2 cellular contexts compared by ENCODE assay signal in the genomic region with DNA sequence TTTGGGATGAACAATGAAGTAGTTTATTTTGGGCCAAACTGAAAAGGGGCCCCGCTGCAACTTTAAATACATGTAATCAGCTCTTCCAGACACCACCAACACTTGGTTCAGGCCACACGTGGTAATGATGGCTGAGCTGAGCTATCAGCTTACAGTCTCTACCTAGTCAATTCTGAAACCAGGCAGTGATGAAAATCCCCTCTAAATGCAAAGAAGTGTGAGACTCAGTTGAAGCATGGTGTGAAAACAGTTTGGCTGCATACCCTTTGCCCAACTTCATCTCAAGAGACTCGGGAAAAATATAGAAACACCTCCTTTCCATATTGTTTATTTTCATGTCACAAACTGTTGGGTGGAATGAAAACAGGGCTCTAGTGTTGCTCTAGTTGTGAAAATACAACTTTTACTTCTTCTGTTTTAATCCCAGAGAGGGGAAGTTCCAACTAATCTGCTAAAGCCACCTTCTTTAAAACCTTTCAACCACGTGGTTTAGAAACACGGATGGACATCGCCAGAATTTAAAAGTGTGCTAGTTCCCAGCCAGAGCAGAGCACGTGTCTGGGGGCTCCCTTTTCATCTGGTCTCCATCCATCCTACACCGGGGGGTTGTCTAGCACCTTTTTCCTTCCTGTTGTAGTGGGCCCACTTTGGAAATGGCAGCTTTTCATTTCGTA.
TF ChIP-seq lines count a peak whose summit lies in the region.

No MANE protein-coding gene starts in this region.

TF ChIP-seq in GM23338, 12 proteins besides CTCF, POLR2A, EP300 and RAD21 (continues in another document):
- TF ChIP-seq, protein P1, sequence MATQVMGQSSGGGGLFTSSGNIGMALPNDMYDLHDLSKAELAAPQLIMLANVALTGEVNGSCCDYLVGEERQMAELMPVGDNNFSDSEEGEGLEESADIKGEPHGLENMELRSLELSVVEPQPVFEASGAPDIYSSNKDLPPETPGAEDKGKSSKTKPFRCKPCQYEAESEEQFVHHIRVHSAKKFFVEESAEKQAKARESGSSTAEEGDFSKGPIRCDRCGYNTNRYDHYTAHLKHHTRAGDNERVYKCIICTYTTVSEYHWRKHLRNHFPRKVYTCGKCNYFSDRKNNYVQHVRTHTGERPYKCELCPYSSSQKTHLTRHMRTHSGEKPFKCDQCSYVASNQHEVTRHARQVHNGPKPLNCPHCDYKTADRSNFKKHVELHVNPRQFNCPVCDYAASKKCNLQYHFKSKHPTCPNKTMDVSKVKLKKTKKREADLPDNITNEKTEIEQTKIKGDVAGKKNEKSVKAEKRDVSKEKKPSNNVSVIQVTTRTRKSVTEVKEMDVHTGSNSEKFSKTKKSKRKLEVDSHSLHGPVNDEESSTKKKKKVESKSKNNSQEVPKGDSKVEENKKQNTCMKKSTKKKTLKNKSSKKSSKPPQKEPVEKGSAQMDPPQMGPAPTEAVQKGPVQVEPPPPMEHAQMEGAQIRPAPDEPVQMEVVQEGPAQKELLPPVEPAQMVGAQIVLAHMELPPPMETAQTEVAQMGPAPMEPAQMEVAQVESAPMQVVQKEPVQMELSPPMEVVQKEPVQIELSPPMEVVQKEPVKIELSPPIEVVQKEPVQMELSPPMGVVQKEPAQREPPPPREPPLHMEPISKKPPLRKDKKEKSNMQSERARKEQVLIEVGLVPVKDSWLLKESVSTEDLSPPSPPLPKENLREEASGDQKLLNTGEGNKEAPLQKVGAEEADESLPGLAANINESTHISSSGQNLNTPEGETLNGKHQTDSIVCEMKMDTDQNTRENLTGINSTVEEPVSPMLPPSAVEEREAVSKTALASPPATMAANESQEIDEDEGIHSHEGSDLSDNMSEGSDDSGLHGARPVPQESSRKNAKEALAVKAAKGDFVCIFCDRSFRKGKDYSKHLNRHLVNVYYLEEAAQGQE (IDR thresholded peaks at IDR 0.05; ENCODE audit: unreplicated experiment), result no peak
- TF ChIP-seq JUNB (IDR thresholded peaks at IDR 0.05; ENCODE audit: unreplicated experiment) (no peak), EZH2phosphoT487 (IDR thresholded peaks at IDR 0.05; ENCODE audit: unreplicated experiment) (no peak), STAT1 (IDR thresholded peaks at IDR 0.05; ENCODE audit: unreplicated experiment) (no peak), EZH2 (IDR thresholded peaks at IDR 0.05; ENCODE audit: low read depth, unreplicated experiment) (no peak), NANOG (IDR thresholded peaks at IDR 0.05; ENCODE audit: borderline replicate concordance) (no peak), ZNF462 (CRISPR knock-in tag; IDR thresholded peaks at IDR 0.05) (no peak), POLR2AphosphoS5 (IDR thresholded peaks at IDR 0.05; ENCODE audit: low read depth) (no peak)

TF ChIP-seq in GM12878, 131 proteins besides CTCF, POLR2A, EP300 and RAD21 (continues in another document):
- TF ChIP-seq ZNF687 (IDR thresholded peaks at IDR 0.05), result peak; percentile 80
- TF ChIP-seq CHD1 (IDR thresholded peaks at IDR 0.05; ENCODE audit: low read depth, low read length), result no peak
- no peak for TF ChIP-seq NFXL1 (IDR thresholded peaks at IDR 0.05; ENCODE audit: borderline replicate concordance)
- TF ChIP-seq RELB (IDR thresholded peaks at IDR 0.05; ENCODE audit: low read depth), result peak; percentile 85; the same call in 1 of the 2 replicates
- peak; percentile 41 to 43; a peak in 2 of 4 replicates for TF ChIP-seq IKZF2 (IDR thresholded peaks at IDR 0.05)
- TF ChIP-seq MTA2 (IDR thresholded peaks at IDR 0.05; ENCODE audit: low read depth), result peak; percentile 54
- no peak for TF ChIP-seq ASH2L (IDR thresholded peaks at IDR 0.05; ENCODE audit: borderline replicate concordance, low read depth)
- no peak for TF ChIP-seq ZSCAN29 (IDR thresholded peaks at IDR 0.05)
- TF ChIP-seq, protein P2, sequence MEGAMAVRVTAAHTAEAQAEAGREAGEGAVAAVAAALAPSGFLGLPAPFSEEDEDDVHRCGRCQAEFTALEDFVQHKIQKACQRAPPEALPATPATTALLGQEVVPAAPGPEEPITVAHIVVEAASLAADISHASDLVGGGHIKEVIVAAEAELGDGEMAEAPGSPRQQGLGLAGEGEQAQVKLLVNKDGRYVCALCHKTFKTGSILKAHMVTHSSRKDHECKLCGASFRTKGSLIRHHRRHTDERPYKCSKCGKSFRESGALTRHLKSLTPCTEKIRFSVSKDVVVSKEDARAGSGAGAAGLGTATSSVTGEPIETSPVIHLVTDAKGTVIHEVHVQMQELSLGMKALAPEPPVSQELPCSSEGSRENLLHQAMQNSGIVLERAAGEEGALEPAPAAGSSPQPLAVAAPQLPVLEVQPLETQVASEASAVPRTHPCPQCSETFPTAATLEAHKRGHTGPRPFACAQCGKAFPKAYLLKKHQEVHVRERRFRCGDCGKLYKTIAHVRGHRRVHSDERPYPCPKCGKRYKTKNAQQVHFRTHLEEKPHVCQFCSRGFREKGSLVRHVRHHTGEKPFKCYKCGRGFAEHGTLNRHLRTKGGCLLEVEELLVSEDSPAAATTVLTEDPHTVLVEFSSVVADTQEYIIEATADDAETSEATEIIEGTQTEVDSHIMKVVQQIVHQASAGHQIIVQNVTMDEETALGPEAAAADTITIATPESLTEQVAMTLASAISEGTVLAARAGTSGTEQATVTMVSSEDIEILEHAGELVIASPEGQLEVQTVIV (IDR thresholded peaks at IDR 0.05; ENCODE audit: borderline replicate concordance, partially characterized antibody), result no peak
- TF ChIP-seq ATF3 (IDR thresholded peaks at IDR 0.05; ENCODE audit: borderline replicate concordance, extremely low read depth, low read depth, low read length), result no peak
- no peak for TF ChIP-seq HCFC1 (IDR thresholded peaks at IDR 0.05; ENCODE audit: low read length)
- TF ChIP-seq KAT2A (conservative IDR thresholded peaks at IDR 0.05; ENCODE audit: control insufficient read depth, low read depth, low read length), result no peak
- TF ChIP-seq GATAD2B (conservative IDR thresholded peaks at IDR 0.05; ENCODE audit: low read depth), result no peak
- TF ChIP-seq MEF2B (IDR thresholded peaks at IDR 0.05; ENCODE audit: partially characterized antibody, poor library complexity, severe bottlenecking), result no peak
- TF ChIP-seq SIN3A (IDR thresholded peaks at IDR 0.05; ENCODE audit: low read depth, low read length), result no peak
- no peak for TF ChIP-seq CBFB (IDR thresholded peaks at IDR 0.05; ENCODE audit: low read depth)
- no peak for TF ChIP-seq MXI1 (IDR thresholded peaks at IDR 0.05; ENCODE audit: low read depth, low read length)
- TF ChIP-seq, protein P3, sequence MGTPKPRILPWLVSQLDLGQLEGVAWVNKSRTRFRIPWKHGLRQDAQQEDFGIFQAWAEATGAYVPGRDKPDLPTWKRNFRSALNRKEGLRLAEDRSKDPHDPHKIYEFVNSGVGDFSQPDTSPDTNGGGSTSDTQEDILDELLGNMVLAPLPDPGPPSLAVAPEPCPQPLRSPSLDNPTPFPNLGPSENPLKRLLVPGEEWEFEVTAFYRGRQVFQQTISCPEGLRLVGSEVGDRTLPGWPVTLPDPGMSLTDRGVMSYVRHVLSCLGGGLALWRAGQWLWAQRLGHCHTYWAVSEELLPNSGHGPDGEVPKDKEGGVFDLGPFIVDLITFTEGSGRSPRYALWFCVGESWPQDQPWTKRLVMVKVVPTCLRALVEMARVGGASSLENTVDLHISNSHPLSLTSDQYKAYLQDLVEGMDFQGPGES (IDR thresholded peaks at IDR 0.05), result no peak
- no peak for TF ChIP-seq NR2C2 (IDR thresholded peaks at IDR 0.05; ENCODE audit: borderline replicate concordance, control insufficient read depth, insufficient read length, low read depth)
- TF ChIP-seq, protein P4, sequence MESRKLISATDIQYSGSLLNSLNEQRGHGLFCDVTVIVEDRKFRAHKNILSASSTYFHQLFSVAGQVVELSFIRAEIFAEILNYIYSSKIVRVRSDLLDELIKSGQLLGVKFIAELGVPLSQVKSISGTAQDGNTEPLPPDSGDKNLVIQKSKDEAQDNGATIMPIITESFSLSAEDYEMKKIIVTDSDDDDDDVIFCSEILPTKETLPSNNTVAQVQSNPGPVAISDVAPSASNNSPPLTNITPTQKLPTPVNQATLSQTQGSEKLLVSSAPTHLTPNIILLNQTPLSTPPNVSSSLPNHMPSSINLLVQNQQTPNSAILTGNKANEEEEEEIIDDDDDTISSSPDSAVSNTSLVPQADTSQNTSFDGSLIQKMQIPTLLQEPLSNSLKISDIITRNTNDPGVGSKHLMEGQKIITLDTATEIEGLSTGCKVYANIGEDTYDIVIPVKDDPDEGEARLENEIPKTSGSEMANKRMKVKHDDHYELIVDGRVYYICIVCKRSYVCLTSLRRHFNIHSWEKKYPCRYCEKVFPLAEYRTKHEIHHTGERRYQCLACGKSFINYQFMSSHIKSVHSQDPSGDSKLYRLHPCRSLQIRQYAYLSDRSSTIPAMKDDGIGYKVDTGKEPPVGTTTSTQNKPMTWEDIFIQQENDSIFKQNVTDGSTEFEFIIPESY (IDR thresholded peaks at IDR 0.05), result no peak
- no peak for TF ChIP-seq PAX5 (IDR thresholded peaks at IDR 0.05; ENCODE audit: borderline replicate concordance, low read depth, low read length)
- TF ChIP-seq, protein P5, sequence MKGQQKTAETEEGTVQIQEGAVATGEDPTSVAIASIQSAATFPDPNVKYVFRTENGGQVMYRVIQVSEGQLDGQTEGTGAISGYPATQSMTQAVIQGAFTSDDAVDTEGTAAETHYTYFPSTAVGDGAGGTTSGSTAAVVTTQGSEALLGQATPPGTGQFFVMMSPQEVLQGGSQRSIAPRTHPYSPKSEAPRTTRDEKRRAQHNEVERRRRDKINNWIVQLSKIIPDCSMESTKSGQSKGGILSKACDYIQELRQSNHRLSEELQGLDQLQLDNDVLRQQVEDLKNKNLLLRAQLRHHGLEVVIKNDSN (IDR thresholded peaks at IDR 0.05; ENCODE audit: borderline replicate concordance, extremely low read length, insufficient read depth, low read depth, low read length), result no peak
- TF ChIP-seq PAX8 (IDR thresholded peaks at IDR 0.05), result no peak
- TF ChIP-seq, protein P6, sequence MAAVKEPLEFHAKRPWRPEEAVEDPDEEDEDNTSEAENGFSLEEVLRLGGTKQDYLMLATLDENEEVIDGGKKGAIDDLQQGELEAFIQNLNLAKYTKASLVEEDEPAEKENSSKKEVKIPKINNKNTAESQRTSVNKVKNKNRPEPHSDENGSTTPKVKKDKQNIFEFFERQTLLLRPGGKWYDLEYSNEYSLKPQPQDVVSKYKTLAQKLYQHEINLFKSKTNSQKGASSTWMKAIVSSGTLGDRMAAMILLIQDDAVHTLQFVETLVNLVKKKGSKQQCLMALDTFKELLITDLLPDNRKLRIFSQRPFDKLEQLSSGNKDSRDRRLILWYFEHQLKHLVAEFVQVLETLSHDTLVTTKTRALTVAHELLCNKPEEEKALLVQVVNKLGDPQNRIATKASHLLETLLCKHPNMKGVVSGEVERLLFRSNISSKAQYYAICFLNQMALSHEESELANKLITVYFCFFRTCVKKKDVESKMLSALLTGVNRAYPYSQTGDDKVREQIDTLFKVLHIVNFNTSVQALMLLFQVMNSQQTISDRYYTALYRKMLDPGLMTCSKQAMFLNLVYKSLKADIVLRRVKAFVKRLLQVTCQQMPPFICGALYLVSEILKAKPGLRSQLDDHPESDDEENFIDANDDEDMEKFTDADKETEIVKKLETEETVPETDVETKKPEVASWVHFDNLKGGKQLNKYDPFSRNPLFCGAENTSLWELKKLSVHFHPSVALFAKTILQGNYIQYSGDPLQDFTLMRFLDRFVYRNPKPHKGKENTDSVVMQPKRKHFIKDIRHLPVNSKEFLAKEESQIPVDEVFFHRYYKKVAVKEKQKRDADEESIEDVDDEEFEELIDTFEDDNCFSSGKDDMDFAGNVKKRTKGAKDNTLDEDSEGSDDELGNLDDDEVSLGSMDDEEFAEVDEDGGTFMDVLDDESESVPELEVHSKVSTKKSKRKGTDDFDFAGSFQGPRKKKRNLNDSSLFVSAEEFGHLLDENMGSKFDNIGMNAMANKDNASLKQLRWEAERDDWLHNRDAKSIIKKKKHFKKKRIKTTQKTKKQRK (IDR thresholded peaks at IDR 0.05; ENCODE audit: low read depth, low read length), result no peak
- TF ChIP-seq NBN (IDR thresholded peaks at IDR 0.05), result no peak
- TF ChIP-seq ATF7 (IDR thresholded peaks at IDR 0.05; ENCODE audit: low read depth), result peak; percentile 73
- no peak for TF ChIP-seq SUZ12 (IDR thresholded peaks at IDR 0.05; ENCODE audit: unreplicated experiment)
